13 cellular contexts compared by ENCODE assay signal in the genomic region with DNA sequence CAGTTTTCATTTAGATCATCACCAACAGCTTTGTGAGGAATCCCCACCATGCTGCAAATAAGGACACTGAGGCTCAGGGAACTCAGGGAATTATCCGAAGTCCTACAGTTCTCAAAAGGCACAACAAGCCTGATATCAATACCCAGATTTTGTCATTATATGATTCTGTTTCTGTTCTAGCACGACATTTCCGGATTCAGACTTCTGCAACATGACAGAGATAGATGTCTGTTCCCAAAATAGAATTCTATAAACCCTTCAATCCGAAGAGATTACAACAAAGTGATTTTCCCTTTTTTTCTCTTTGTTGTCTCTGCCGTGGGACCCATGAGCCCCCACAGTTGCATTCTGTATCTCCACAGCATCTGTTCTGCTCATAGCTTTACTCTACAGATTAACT.
DNase-seq lines count a peak whose midpoint lies in the region; ATAC-seq, FAIRE-seq and TF ChIP-seq lines count a peak whose summit lies in the region.
"Had no signal": no experiment of that assay in that cellular context is flagged by ENCODE, and none has a peak within 500 bp of the region (broad histone marks: within the 10 kb centered on the region; RNA-seq: fewer than 3 reads in every experiment).

No MANE protein-coding gene starts in this region.

- no peaks in the 10 kb centered on the region for H3K36me3 ChIP-seq in CD8-positive, alpha-beta T cell (ENCODE audit: insufficient read depth, low read length)
- H3K36me3 ChIP-seq: SJSA1 had no signal

- peaks cover 9% of the 10 kb centered on the region for H3K36me3 Mint-ChIP-seq in CD8-positive, alpha-beta T cell
- H3K36me3 Mint-ChIP-seq in osteocyte (ENCODE audit: unreplicated experiment): no peaks in the 10 kb centered on the region

- H3K4me3 Mint-ChIP-seq in CD8-positive, alpha-beta T cell: peak overlapping the region; percentile 17
- H3K4me3 Mint-ChIP-seq in osteocyte (ENCODE audit: unreplicated experiment): no peak overlapping the region

- H3K4me3 ChIP-seq in CD8-positive, alpha-beta T cell (ENCODE audit: low read depth, low read length): no peak overlapping the region
- peak overlapping the region; percentile 35 for H3K4me3 ChIP-seq in coronary artery
- H3K4me3 ChIP-seq: K562, psoas muscle, SJSA1 had no signal

- no peaks in the 10 kb centered on the region for H3K27me3 Mint-ChIP-seq in CD8-positive, alpha-beta T cell (ENCODE audit: low read depth)
- no peaks in the 10 kb centered on the region for H3K27me3 Mint-ChIP-seq in osteocyte (ENCODE audit: unreplicated experiment)

- ATAC-seq in CD8-positive, alpha-beta T cell: no peak
- peak; percentile 44 for ATAC-seq in HG03280 (IDR thresholded peaks at IDR 0.05; ENCODE audit: unreplicated experiment)
- ATAC-seq: K562, left cardiac atrium, psoas muscle had no signal

- no peak for DNase-seq in CD8-positive, alpha-beta T cell
- DNase-seq in GM19239 (ENCODE audit: insufficient read length, low spot score): no peak
- no peak for DNase-seq in coronary artery (ENCODE audit: low spot score)
- DNase-seq in foreskin melanocyte: no peak
- DNase-seq in osteocyte (ENCODE audit: extremely low spot score, unreplicated experiment): no peak
- no peak for DNase-seq in 8988T
- no peak for DNase-seq in NCI-H524 (lab: John Stamatoyannopoulos, UW)
- DNase-seq: COR-L47, left cardiac atrium, psoas muscle had no signal

- peak overlapping the region; percentile 79 for H3K27ac Mint-ChIP-seq in CD8-positive, alpha-beta T cell
- H3K27ac Mint-ChIP-seq in osteocyte (ENCODE audit: unreplicated experiment): no peak overlapping the region

- peak; percentile 85 for FAIRE-seq in GM19239 (lab: Jason Lieb, UNC)
- FAIRE-seq: K562 had no signal

- peaks cover 68% of the 10 kb centered on the region for H3K4me1 Mint-ChIP-seq in CD8-positive, alpha-beta T cell (ENCODE audit: low read depth)
- H3K4me1 Mint-ChIP-seq in osteocyte (ENCODE audit: unreplicated experiment): peaks cover 24% of the 10 kb centered on the region

- POLR2A ChIA-PET in CD8-positive, alpha-beta T cell (lab: Charles Lee): interaction anchor here (0.6 kb wide), 1 partner anchor 124 kb away, joined by 3 read pairs; no protein-coding TSS in a partner anchor

- H3K9me3 ChIP-seq in CD8-positive, alpha-beta T cell (ENCODE audit: low read length): no peaks in the 10 kb centered on the region
- H3K9me3 ChIP-seq: psoas muscle, SJSA1 had no signal

- H3K27me3 ChIP-seq in CD8-positive, alpha-beta T cell (ENCODE audit: insufficient read depth, low read length): no peaks in the 10 kb centered on the region
- H3K27me3 ChIP-seq: SJSA1 had no signal

- TF ChIP-seq CTCF in CD8-positive, alpha-beta T cell (IDR thresholded peaks at IDR 0.05): no peak
- TF ChIP-seq CTCF in coronary artery (IDR thresholded peaks at IDR 0.05) (no peak), osteocyte (IDR thresholded peaks at IDR 0.05) (no peak)

- no peak overlapping the region for H3K27ac ChIP-seq in CD8-positive, alpha-beta T cell (ENCODE audit: low read depth, low read length)
- peak overlapping the region; percentile 10 to 83 for H3K27ac ChIP-seq in coronary artery
- H3K27ac ChIP-seq: psoas muscle, SJSA1 had no signal

- intact Hi-C loops in CD8-positive, alpha-beta T cell (cut with DNase I, micrococcal nuclease): no loop called here

- H3K4me1 ChIP-seq in CD8-positive, alpha-beta T cell (ENCODE audit: insufficient read depth, low read length): peaks cover 47% of the 10 kb centered on the region
- H3K4me1 ChIP-seq: SJSA1 had no signal

- CTCF ChIA-PET in CD8-positive, alpha-beta T cell (lab: Charles Lee): interaction anchor here (0.8 to 1.0 kb wide), 2 partner anchors 32 to 85 kb away, joined by 4 to 5 read pairs; no protein-coding TSS in a partner anchor

- H3K9me3 Mint-ChIP-seq in CD8-positive, alpha-beta T cell: no peaks in the 10 kb centered on the region
- no peaks in the 10 kb centered on the region for H3K9me3 Mint-ChIP-seq in osteocyte (ENCODE audit: unreplicated experiment)
